In genomic region chr3:9891072-9891622, GRCh38 we compare ENCODE assay signal across 8 cellular contexts. TPM values are rescaled to one million over a fixed set of nuclear protein-coding genes. Genes with fewer than 3 reads are reported as not detected.
A peak's percentile ranks its signal among the peaks of the same experiment; 100 is the strongest.
DNase-seq lines count a peak whose midpoint lies in the region; ATAC-seq and TF ChIP-seq lines count a peak whose summit lies in the region.

No MANE protein-coding gene starts in this region.

- peak overlapping the region; percentile 92 for H3K9ac ChIP-seq in Loucy (ENCODE audit: low read depth, low read length, poor library complexity, severe bottlenecking)
- H3K9ac ChIP-seq in duodenal mucosa (ENCODE audit: low read depth in 1 of 2, low read length in 2 of 2), result peak overlapping the region; percentile 93 to 99
- H3K9ac ChIP-seq in neural cell (ENCODE audit: low read length), result peak overlapping the region; percentile 95

- no peak for ATAC-seq in HG02623 (IDR thresholded peaks at IDR 0.05; ENCODE audit: unreplicated experiment)

- H3K4me2 ChIP-seq in Loucy (ENCODE audit: low read depth, low read length, poor library complexity, severe bottlenecking) (peak overlapping the region; percentile 90), neural cell (ENCODE audit: low read length) (peak overlapping the region; percentile 84)

- intact Hi-C loops in CD14-positive monocyte (cut with micrococcal nuclease), result no loop called here

- H2AFZ ChIP-seq in Loucy (ENCODE audit: low read length) (peak overlapping the region; percentile 94), neural cell (ENCODE audit: low read depth, low read length) (peak overlapping the region; percentile 69)

- peak overlapping the region; percentile 93 for H3K27ac ChIP-seq in duodenal mucosa (ENCODE audit: low read depth, low read length)
- H3K27ac ChIP-seq in neural cell (ENCODE audit: low read length), result peak overlapping the region; percentile 84

- peaks cover 45% of the 10 kb centered on the region for H3K79me2 ChIP-seq in Loucy (ENCODE audit: insufficient read depth, low read length)
- peaks cover 13% of the 10 kb centered on the region for H3K79me2 ChIP-seq in neural cell (replicated peaks; ENCODE audit: insufficient read depth, low read length)

- no peak for DNase-seq in CD14-positive monocyte (ENCODE audit: low spot score)
- no peak for DNase-seq in AML-193 (lab: John Stamatoyannopoulos, UW)
- DNase-seq in NOMO-1 treated with dmso at 0.1 percent for 144 hours (lab: John Stamatoyannopoulos, UW; ENCODE audit: unreplicated experiment), result no peak
- DNase-seq in AG08396 (ENCODE audit: low spot score), result no peak

- H3K36me3 Mint-ChIP-seq in CD14-positive monocyte, result peaks cover 24 to 28% of the 10 kb centered on the region in 2 donors

- H3K9me3 ChIP-seq in Loucy (ENCODE audit: insufficient read depth, low read depth, low read length) (no peaks in the 10 kb centered on the region), duodenal mucosa (ENCODE audit: control insufficient read depth in 1 of 2, low read length in 2 of 2) (no peaks in the 10 kb centered on the region), neural cell (ENCODE audit: low read length) (no peaks in the 10 kb centered on the region)

- H3K27ac Mint-ChIP-seq in CD14-positive monocyte, result peak overlapping the region; percentile 94 to 98 (median 97)

- TF ChIP-seq CTCF in CD14-positive monocyte (IDR thresholded peaks at IDR 0.05) (no peak), Loucy (conservative IDR thresholded peaks at IDR 0.05; ENCODE audit: low read length) (no peak), neural cell (IDR thresholded peaks at IDR 0.05; ENCODE audit: poor library complexity, severe bottlenecking) (no peak)

- no peaks in the 10 kb centered on the region; the same call in 1 of the 2 replicates for H3K36me3 ChIP-seq in Loucy (ENCODE audit: insufficient read depth, low read length)
- H3K36me3 ChIP-seq in duodenal mucosa (ENCODE audit: control insufficient read depth in 1 of 2, insufficient read depth in 2 of 2, low read length in 2 of 2), result peaks cover 10 to 17% of the 10 kb centered on the region in 2 donors
- no peaks in the 10 kb centered on the region for H3K36me3 ChIP-seq in neural cell (ENCODE audit: insufficient read depth, low read length)

- H3K4me3 ChIP-seq in Loucy (ENCODE audit: low read length, poor library complexity, severe bottlenecking) (peak overlapping the region; percentile 95), duodenal mucosa (ENCODE audit: low read depth in 1 of 2, low read length in 2 of 2) (peak overlapping the region; percentile 89 to 98), neural cell (ENCODE audit: low read length) (peak overlapping the region; percentile 100)

- peaks cover 28% of the 10 kb centered on the region for H4K20me1 ChIP-seq in Loucy (ENCODE audit: insufficient read depth, low read length, poor library complexity, severe bottlenecking)
- no peaks in the 10 kb centered on the region for H4K20me1 ChIP-seq in neural cell (ENCODE audit: insufficient read depth)

- no peaks in the 10 kb centered on the region for H3K9me3 Mint-ChIP-seq in CD14-positive monocyte

- H3K27me3 Mint-ChIP-seq in CD14-positive monocyte (ENCODE audit: low read depth in 3 of 3), result peaks cover 0 to 2% (median 0%) of the 10 kb centered on the region in 3 donors

- H3F3A ChIP-seq in Loucy (ENCODE audit: low read depth), result peaks cover 8% of the 10 kb centered on the region; the same call in 1 of the 2 replicates
- H3F3A ChIP-seq in neural cell (ENCODE audit: insufficient read depth, low read length, poor library complexity, severe bottlenecking), result peaks cover 3% of the 10 kb centered on the region

- peaks cover 29% of the 10 kb centered on the region for H3K4me1 ChIP-seq in Loucy (ENCODE audit: insufficient read depth, low read length, poor library complexity, severe bottlenecking)
- peaks cover 19 to 20% of the 10 kb centered on the region in 2 donors for H3K4me1 ChIP-seq in duodenal mucosa (ENCODE audit: control insufficient read depth in 1 of 2, insufficient read depth in 2 of 2, low read length in 2 of 2)

- H3K4me1 Mint-ChIP-seq in CD14-positive monocyte, result peaks cover 30% of the 10 kb centered on the region

- H3K4me3 Mint-ChIP-seq in CD14-positive monocyte, result peak overlapping the region; percentile 91 to 97

- no peak for TF ChIP-seq RAD21 in neural cell (conservative IDR thresholded peaks at IDR 0.05)

- H3K9me2 ChIP-seq in Loucy (replicated peaks; ENCODE audit: low read depth, low read length) (no peaks in the 10 kb centered on the region), neural cell (ENCODE audit: insufficient read depth, low read length) (no peaks in the 10 kb centered on the region)

- no peaks in the 10 kb centered on the region for H3K27me3 ChIP-seq in Loucy (ENCODE audit: insufficient read depth, low read length, poor library complexity, severe bottlenecking)
- H3K27me3 ChIP-seq in duodenal mucosa (ENCODE audit: control insufficient read depth in 1 of 2, insufficient read depth in 2 of 2, low read length in 2 of 2), result no peaks in the 10 kb centered on the region
- no peaks in the 10 kb centered on the region for H3K27me3 ChIP-seq in neural cell (ENCODE audit: insufficient read depth, low read depth, low read length)

- no peak for TF ChIP-seq EP300 in neural cell (conservative IDR thresholded peaks at IDR 0.05; ENCODE audit: poor library complexity, severe bottlenecking)

TF ChIP-seq in neural cell, 6 proteins besides CTCF, POLR2A, EP300 and RAD21:
- TF ChIP-seq, protein P1, sequence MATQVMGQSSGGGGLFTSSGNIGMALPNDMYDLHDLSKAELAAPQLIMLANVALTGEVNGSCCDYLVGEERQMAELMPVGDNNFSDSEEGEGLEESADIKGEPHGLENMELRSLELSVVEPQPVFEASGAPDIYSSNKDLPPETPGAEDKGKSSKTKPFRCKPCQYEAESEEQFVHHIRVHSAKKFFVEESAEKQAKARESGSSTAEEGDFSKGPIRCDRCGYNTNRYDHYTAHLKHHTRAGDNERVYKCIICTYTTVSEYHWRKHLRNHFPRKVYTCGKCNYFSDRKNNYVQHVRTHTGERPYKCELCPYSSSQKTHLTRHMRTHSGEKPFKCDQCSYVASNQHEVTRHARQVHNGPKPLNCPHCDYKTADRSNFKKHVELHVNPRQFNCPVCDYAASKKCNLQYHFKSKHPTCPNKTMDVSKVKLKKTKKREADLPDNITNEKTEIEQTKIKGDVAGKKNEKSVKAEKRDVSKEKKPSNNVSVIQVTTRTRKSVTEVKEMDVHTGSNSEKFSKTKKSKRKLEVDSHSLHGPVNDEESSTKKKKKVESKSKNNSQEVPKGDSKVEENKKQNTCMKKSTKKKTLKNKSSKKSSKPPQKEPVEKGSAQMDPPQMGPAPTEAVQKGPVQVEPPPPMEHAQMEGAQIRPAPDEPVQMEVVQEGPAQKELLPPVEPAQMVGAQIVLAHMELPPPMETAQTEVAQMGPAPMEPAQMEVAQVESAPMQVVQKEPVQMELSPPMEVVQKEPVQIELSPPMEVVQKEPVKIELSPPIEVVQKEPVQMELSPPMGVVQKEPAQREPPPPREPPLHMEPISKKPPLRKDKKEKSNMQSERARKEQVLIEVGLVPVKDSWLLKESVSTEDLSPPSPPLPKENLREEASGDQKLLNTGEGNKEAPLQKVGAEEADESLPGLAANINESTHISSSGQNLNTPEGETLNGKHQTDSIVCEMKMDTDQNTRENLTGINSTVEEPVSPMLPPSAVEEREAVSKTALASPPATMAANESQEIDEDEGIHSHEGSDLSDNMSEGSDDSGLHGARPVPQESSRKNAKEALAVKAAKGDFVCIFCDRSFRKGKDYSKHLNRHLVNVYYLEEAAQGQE (IDR thresholded peaks at IDR 0.05; ENCODE audit: borderline replicate concordance), result no peak
- no peak for TF ChIP-seq TAF1 (IDR thresholded peaks at IDR 0.05; ENCODE audit: low read depth)
- TF ChIP-seq MXI1 (conservative IDR thresholded peaks at IDR 0.05; ENCODE audit: poor library complexity, severe bottlenecking), result no peak
- TF ChIP-seq POLR2AphosphoS5 (IDR thresholded peaks at IDR 0.05), result no peak
- no peak for TF ChIP-seq EZH2 (IDR thresholded peaks at IDR 0.05; ENCODE audit: borderline replicate concordance, insufficient read depth, low read length, poor library complexity, severe bottlenecking)
- TF ChIP-seq SMC3 (conservative IDR thresholded peaks at IDR 0.05; ENCODE audit: poor library complexity), result no peak

RNA-seq across cellular contexts. Expression of gene JAGN1, which starts 0.7 kb away (rescaled TPM):
- polyA plus RNA-seq in CD14-positive monocyte, result 10 to 100 TPM; 49.8 to 56.3 TPM
- polyA plus RNA-seq in neural cell, result 22.5 and 26.5 TPM in 2 replicates
- 20.1 and 20.5 TPM in 2 replicates for polyA minus RNA-seq in neural cell

RNA-seq across cellular contexts. Expression of gene CIDEC, which starts 11.1 kb away (rescaled TPM):
- not detected for polyA plus RNA-seq in CD14-positive monocyte
- polyA plus RNA-seq in neural cell, result not detected in 2 replicates
- not detected in 2 replicates for polyA minus RNA-seq in neural cell

RNA-seq across cellular contexts. Expression of gene IL17RE, which starts 11.5 kb away (rescaled TPM):
- polyA plus RNA-seq in CD14-positive monocyte, result not detected
- polyA plus RNA-seq in neural cell, result 0.52 TPM in 1 of 2 replicates, not detected in the other
- 2.3 TPM in 1 of 2 replicates, not detected in the other for polyA minus RNA-seq in neural cell

RNA-seq across cellular contexts. Expression of gene IL17RC, which starts 25.8 kb away (rescaled TPM):
- polyA plus RNA-seq in CD14-positive monocyte (1 to 10 TPM; 8.3 to 9.3 TPM), neural cell (0.54 TPM in 1 of 2 replicates, not detected in the other)
- not detected in 2 replicates for polyA minus RNA-seq in neural cell

RNA-seq across cellular contexts. Expression of gene CRELD1, which starts 42.5 kb away (rescaled TPM):
- 10 to 100 TPM; 16.1 to 19.2 TPM for polyA plus RNA-seq in CD14-positive monocyte
- 48.9 and 59.8 TPM in 2 replicates for polyA plus RNA-seq in neural cell
- polyA minus RNA-seq in neural cell, result 28.8 and 31.2 TPM in 2 replicates
